In the genomic region with DNA sequence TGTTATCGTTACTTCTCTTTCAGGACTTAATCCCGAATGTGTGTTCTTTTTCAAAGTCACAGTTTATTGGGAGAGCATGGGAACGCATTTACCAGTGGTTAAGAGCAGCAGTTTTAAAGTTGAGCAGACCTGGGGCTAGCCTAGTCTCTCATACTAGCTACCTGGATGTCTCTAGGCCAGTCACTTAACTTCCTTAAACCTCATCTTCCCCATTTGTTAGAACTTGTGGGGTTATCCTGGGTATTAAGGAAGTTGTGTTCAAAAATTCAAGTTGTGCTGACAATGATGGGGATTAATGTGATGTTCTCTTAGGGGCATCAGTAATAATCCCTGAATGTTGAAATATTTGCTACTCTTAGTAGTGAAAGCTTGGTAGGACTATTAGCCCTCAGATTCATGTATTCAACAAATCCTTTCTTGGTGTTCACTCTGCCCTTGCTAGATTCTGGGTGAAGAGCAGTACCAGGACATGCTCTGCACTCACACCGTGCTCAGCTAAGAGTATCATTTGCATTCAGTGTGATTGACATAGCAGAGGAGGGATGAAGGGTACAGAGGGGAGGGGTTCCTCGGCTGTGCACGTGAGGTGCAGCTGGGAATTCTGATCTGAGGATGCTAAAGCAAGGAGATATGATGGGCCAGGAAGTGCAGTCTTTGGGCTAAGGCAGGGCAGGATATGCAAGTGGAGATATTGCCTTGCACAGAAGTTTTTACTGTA, we compare ENCODE assay signal across 28 cellular contexts.
DNase-seq lines count a peak whose midpoint lies in the region; FAIRE-seq and TF ChIP-seq lines count a peak whose summit lies in the region.
"Had no signal": no experiment of that assay in that cellular context is flagged by ENCODE, and none has a peak within 500 bp of the region (broad histone marks: within the 10 kb centered on the region; RNA-seq: fewer than 3 reads in every experiment).

No MANE protein-coding gene starts in this region.

- no peaks in the 10 kb centered on the region for H3K36me3 Mint-ChIP-seq in neural crest cell (ENCODE audit: low read depth)
- H3K36me3 Mint-ChIP-seq in T-helper 2 cell treated with Interferon-gamma antibody and Interleukin-4, amounts not matched to agents 5 μg/mL and 100 μg/mL, for 36 hours (ENCODE audit: low read depth): no peaks in the 10 kb centered on the region
- H3K36me3 Mint-ChIP-seq: CD8-positive, alpha-beta T cell; naive thymus-derived CD8-positive, alpha-beta T cell had no signal

- DNase-seq in NCI-H82 (lab: John Stamatoyannopoulos, UW) (peak; percentile 53), NCI-H82 treated with DMSO at 0.1 percent for 48 hours (lab: John Stamatoyannopoulos, UW; ENCODE audit: unreplicated experiment) (no peak), KBM-7 (peak; percentile 30), bronchial epithelial cell (ENCODE audit: low read depth) (no peak), neural crest cell (ENCODE audit: low read depth, low spot score) (no peak), MG63 (no peak)
- DNase-seq in T-helper 2 cell treated with Interferon-gamma antibody and Interleukin-4, amounts not matched to agents 5 μg/mL and 100 μg/mL, for 36 hours (ENCODE audit: low spot score): no peak
- DNase-seq in activated CD4-positive, alpha-beta T cell treated with anti-CD3 and anti-CD28 coated beads for 48 hours: no peak
- DNase-seq: 8988T; activated CD4-positive, alpha-beta T cell treated with anti-CD3 and anti-CD28 coated beads, Interleukin-2, amount 50 U/mL, for 4 hours; activated CD4-positive, CD25-positive, alpha-beta regulatory T cell; activated naive CD4-positive, alpha-beta T cell treated with Interleukin-2 at 50 U/mL for 16 hours; adrenal gland; body of pancreas; CD8-positive, alpha-beta T cell; H9; left ventricle myocardium superior; naive thymus-derived CD8-positive, alpha-beta T cell; NCI-H187; NCI-H526 treated with DMSO at 0.1 percent for 48 hours; ovary; stimulated activated CD8-positive, alpha-beta memory T cell treated with anti-CD3 and anti-CD28 coated beads, Interleukin-4, amount 100 ng/mL, for 48 hours; SW 1271; T1000; tibial artery had no signal

- peak overlapping the region; percentile 18 for H3K4me3 Mint-ChIP-seq in neural crest cell
- no peak overlapping the region for H3K4me3 Mint-ChIP-seq in T-helper 2 cell treated with Interferon-gamma antibody and Interleukin-4, amounts not matched to agents 5 μg/mL and 100 μg/mL, for 36 hours
- H3K4me3 Mint-ChIP-seq: CD8-positive, alpha-beta T cell; H9; naive thymus-derived CD8-positive, alpha-beta T cell had no signal

- no peaks in the 10 kb centered on the region for H3K27me3 Mint-ChIP-seq in neural crest cell (ENCODE audit: low read depth)
- H3K27me3 Mint-ChIP-seq in T-helper 2 cell treated with Interferon-gamma antibody and Interleukin-4, amounts not matched to agents 5 μg/mL and 100 μg/mL, for 36 hours (ENCODE audit: low read depth): peaks cover 16% of the 10 kb centered on the region

- no peak overlapping the region for H3K27ac Mint-ChIP-seq in neural crest cell (ENCODE audit: unreplicated experiment)
- H3K27ac Mint-ChIP-seq in T-helper 2 cell treated with Interferon-gamma antibody and Interleukin-4, amounts not matched to agents 5 μg/mL and 100 μg/mL, for 36 hours: no peak overlapping the region
- H3K27ac Mint-ChIP-seq: CD8-positive, alpha-beta T cell; H9; naive thymus-derived CD8-positive, alpha-beta T cell had no signal

- H3K36me3 ChIP-seq in bronchial epithelial cell (ENCODE audit: control insufficient read depth, insufficient read depth, low read length) (no peaks in the 10 kb centered on the region), MG63 (no peaks in the 10 kb centered on the region)
- H3K36me3 ChIP-seq: adrenal gland, ovary, tibial artery had no signal

- H3K9me3 ChIP-seq in MG63: no peaks in the 10 kb centered on the region
- H3K9me3 ChIP-seq: adrenal gland, body of pancreas, ovary, tibial artery had no signal

- H3K4me3 ChIP-seq in bronchial epithelial cell (ENCODE audit: low read depth, low read length) (no peak overlapping the region), MG63 (no peak overlapping the region)
- H3K4me3 ChIP-seq: adrenal gland, body of pancreas, ovary, skin epidermis, tibial artery had no signal

- no peaks in the 10 kb centered on the region for H3K9me3 Mint-ChIP-seq in neural crest cell
- H3K9me3 Mint-ChIP-seq in T-helper 2 cell treated with Interferon-gamma antibody and Interleukin-4, amounts not matched to agents 5 μg/mL and 100 μg/mL, for 36 hours: no peaks in the 10 kb centered on the region
- H3K9me3 Mint-ChIP-seq: CD8-positive, alpha-beta T cell; H9; naive thymus-derived CD8-positive, alpha-beta T cell had no signal

- TF ChIP-seq CTCF in bronchial epithelial cell (IDR thresholded peaks at IDR 0.05; ENCODE audit: insufficient read depth, low read length, severe bottlenecking) (no peak), neural crest cell (conservative IDR thresholded peaks at IDR 0.05) (no peak)

- peak; percentile 55 for FAIRE-seq in bronchial epithelial cell (lab: Jason Lieb, UNC)
- FAIRE-seq: endothelial cell of umbilical vein, islet of Langerhans had no signal

- in situ Hi-C loops in KBM-7 (cut with MboI; ENCODE audit: low pct_unique_long_range_greater_than_20kb, low sequenced_read_pairs): no loop called here

- H3K27me3 ChIP-seq in bronchial epithelial cell (ENCODE audit: control insufficient read depth, insufficient read depth, low read length) (no peaks in the 10 kb centered on the region), MG63 (peaks cover 3% of the 10 kb centered on the region; the same call in 1 of the 2 replicates)
- H3K27me3 ChIP-seq: adrenal gland, body of pancreas, ovary, tibial artery had no signal

- H3K4me1 Mint-ChIP-seq in neural crest cell: peaks cover 53% of the 10 kb centered on the region
- H3K4me1 Mint-ChIP-seq in T-helper 2 cell treated with Interferon-gamma antibody and Interleukin-4, amounts not matched to agents 5 μg/mL and 100 μg/mL, for 36 hours (ENCODE audit: low read depth): peaks cover 2% of the 10 kb centered on the region
- H3K4me1 Mint-ChIP-seq: naive thymus-derived CD8-positive, alpha-beta T cell had no signal

Comparison
In these comparisons a context has a peak if more than half of its experiments do, and no peak if none do; other contexts are left out.
1. DNase-seq: peak in NCI-H82 (single experiment) and KBM-7 (single experiment); none in NCI-H82 treated with DMSO at 0.1 percent for 48 hours (single experiment), bronchial epithelial cell (single experiment), neural crest cell (single experiment), T-helper 2 cell treated with Interferon-gamma antibody and Interleukin-4, amounts not matched to agents 5 μg/mL and 100 μg/mL, for 36 hours (single experiment), MG63 (single experiment) and activated CD4-positive, alpha-beta T cell treated with anti-CD3 and anti-CD28 coated beads for 48 hours (single experiment).